Comparison of ENCODE assay signal across 13 cellular contexts in the genomic region with DNA sequence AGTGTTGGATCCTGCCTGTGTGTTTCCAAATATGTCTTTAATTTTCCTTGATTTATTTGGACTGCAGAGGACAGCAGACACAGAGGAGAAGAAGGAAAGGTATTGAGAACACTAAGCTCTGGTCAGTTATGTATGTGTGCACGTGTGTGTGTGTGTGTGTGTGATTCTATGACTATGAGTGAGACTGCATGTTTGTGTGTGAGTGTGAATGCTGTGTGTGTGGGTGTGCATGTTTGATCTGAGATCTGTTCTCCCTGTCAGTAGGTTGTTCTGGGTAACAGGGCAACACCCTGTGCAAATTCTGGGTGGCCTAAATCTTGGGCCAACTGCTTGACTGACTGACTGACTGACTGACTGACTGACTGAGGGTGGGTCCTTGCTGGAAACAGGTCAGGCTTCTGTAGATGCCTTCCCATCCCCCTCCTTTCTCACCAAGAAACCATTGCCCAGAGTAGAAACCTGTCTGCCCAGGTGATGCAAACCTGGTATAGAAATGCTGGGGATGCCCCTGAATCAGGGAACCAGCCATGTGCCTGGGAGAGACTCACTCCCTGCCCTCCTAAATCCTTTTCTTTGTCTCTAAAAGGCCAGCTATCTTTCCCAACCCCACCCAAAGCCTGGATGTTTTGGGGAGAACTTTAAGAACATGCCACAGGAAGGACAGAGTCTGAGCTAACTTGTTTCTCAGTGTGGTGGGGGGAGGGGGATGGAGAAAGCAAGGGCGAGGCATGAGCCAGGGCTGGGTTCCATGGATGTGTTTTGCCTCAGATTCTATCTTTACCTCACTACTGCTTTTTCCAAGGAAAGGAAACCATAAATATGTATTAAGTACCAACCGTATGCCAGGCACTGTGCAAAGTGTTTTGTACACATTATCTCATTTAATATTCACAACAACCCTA. TPM values are rescaled to one million over a fixed set of nuclear protein-coding genes. Genes with fewer than 3 reads are reported as not detected.
DNase-seq lines count a peak whose midpoint lies in the region; ATAC-seq and TF ChIP-seq lines count a peak whose summit lies in the region.
"Had no signal": no experiment of that assay in that cellular context is flagged by ENCODE, and none has a peak within 500 bp of the region (broad histone marks: within the 10 kb centered on the region; RNA-seq: fewer than 3 reads in every experiment).

No MANE protein-coding gene starts in this region.

- H3K27ac ChIP-seq in RWPE1 (peak overlapping the region; percentile 98), gastroesophageal sphincter (peak overlapping the region; percentile 94 to 99 (median 97)), smooth muscle cell (ENCODE audit: low read depth) (no peak overlapping the region)
- H3K27ac ChIP-seq: GM23248 had no signal

- ATAC-seq in activated CD8-positive, alpha-beta T cell treated with anti-CD3 and anti-CD28 coated beads for 36 hours, result no peak
- no peak for ATAC-seq in activated CD8-positive, alpha-beta T cell treated with anti-CD3 and anti-CD28 coated beads, Interleukin-2, amount 10 ng/mL, durations not matched to agents 7 days and 5 days
- ATAC-seq in gastroesophageal sphincter, result no peak
- ATAC-seq: A549 had no signal

- peak overlapping the region; percentile 53 for H3K27ac Mint-ChIP-seq in activated CD8-positive, alpha-beta T cell treated with anti-CD3 and anti-CD28 coated beads for 36 hours
- H3K27ac Mint-ChIP-seq in activated CD8-positive, alpha-beta T cell treated with anti-CD3 and anti-CD28 coated beads, Interleukin-2, amount 10 ng/mL, durations not matched to agents 7 days and 5 days, result no peak overlapping the region

- H4K20me1 ChIP-seq in smooth muscle cell (ENCODE audit: low read depth), result no peaks in the 10 kb centered on the region

- H3K4me3 ChIP-seq in gastroesophageal sphincter (peak overlapping the region in 1 of 2 donors; percentile 9), smooth muscle cell (no peak overlapping the region), BE2C (ENCODE audit: low read depth, low read length) (no peak overlapping the region)
- H3K4me3 ChIP-seq: A549, GM23248, spleen had no signal

- POLR2A ChIA-PET in activated CD8-positive, alpha-beta T cell treated with anti-CD3 and anti-CD28 coated beads for 36 hours (lab: Charles Lee), result interaction anchor here (0.6 to 1.6 kb wide), 5 partner anchors 36 to 199 kb away, joined by 3 to 4 read pairs (median 3); a partner anchor contains a TSS
- POLR2A ChIA-PET in activated CD8-positive, alpha-beta T cell treated with anti-CD3 and anti-CD28 coated beads, Interleukin-2, amount 10 ng/mL, durations not matched to agents 7 days and 5 days (lab: Charles Lee), result no interaction called here
- POLR2A ChIA-PET in RWPE1 (lab: Yijun Ruan, JAX; ENCODE audit: low non-redundant PET), result no interaction called here

- H3K4me3 Mint-ChIP-seq in activated CD8-positive, alpha-beta T cell treated with anti-CD3 and anti-CD28 coated beads for 36 hours, result no peak overlapping the region
- no peak overlapping the region for H3K4me3 Mint-ChIP-seq in activated CD8-positive, alpha-beta T cell treated with anti-CD3 and anti-CD28 coated beads, Interleukin-2, amount 10 ng/mL, durations not matched to agents 7 days and 5 days

- no peaks in the 10 kb centered on the region for H3K9me3 ChIP-seq in gastroesophageal sphincter
- H3K9me3 ChIP-seq in smooth muscle cell (replicated peaks; ENCODE audit: low read depth), result no peaks in the 10 kb centered on the region
- peaks cover 1% of the 10 kb centered on the region; the same call in 1 of the 2 replicates for H3K9me3 ChIP-seq in BE2C
- H3K9me3 ChIP-seq: A549, spleen had no signal

- peaks cover 79% of the 10 kb centered on the region for H3K4me1 Mint-ChIP-seq in activated CD8-positive, alpha-beta T cell treated with anti-CD3 and anti-CD28 coated beads for 36 hours (ENCODE audit: low read depth)
- H3K4me1 Mint-ChIP-seq in activated CD8-positive, alpha-beta T cell treated with anti-CD3 and anti-CD28 coated beads, Interleukin-2, amount 10 ng/mL, durations not matched to agents 7 days and 5 days (ENCODE audit: low read depth), result peaks cover 94% of the 10 kb centered on the region

- no peaks in the 10 kb centered on the region for H3K36me3 Mint-ChIP-seq in activated CD8-positive, alpha-beta T cell treated with anti-CD3 and anti-CD28 coated beads for 36 hours (ENCODE audit: low read depth)
- H3K36me3 Mint-ChIP-seq in activated CD8-positive, alpha-beta T cell treated with anti-CD3 and anti-CD28 coated beads, Interleukin-2, amount 10 ng/mL, durations not matched to agents 7 days and 5 days (ENCODE audit: low read depth), result no peaks in the 10 kb centered on the region

- 28 to 29% methylated on average over 2 of the region's 3 CpGs for WGBS in gastroesophageal sphincter (ENCODE audit: low coverage in 1 of 2), 2 donors
- 86% methylated on average over 3 of the region's 3 CpGs for WGBS in smooth muscle cell (ENCODE audit: low lambda C conversion rate)

- H3K9ac ChIP-seq in smooth muscle cell (ENCODE audit: low read depth), result no peak overlapping the region
- H3K9ac ChIP-seq: GM23248 had no signal

- H3K36me3 ChIP-seq in gastroesophageal sphincter (no peaks in the 10 kb centered on the region), smooth muscle cell (ENCODE audit: low read depth) (no peaks in the 10 kb centered on the region), BE2C (no peaks in the 10 kb centered on the region)
- H3K36me3 ChIP-seq: spleen had no signal

- H3K4me2 ChIP-seq in smooth muscle cell, result peak overlapping the region; percentile 29
- H3K4me2 ChIP-seq: A549 had no signal

- CTCF ChIA-PET in activated CD8-positive, alpha-beta T cell treated with anti-CD3 and anti-CD28 coated beads for 36 hours (lab: Charles Lee), result interaction anchor here (1.1 kb wide), 1 partner anchor 29 kb away, joined by 5 read pairs; no protein-coding TSS in a partner anchor
- CTCF ChIA-PET in activated CD8-positive, alpha-beta T cell treated with anti-CD3 and anti-CD28 coated beads, Interleukin-2, amount 10 ng/mL, durations not matched to agents 7 days and 5 days (lab: Charles Lee), result interaction anchor here (1.0 to 9.9 kb wide), 5 partner anchors 7 to 87 kb away, joined by 4 to 156 read pairs (median 6); no protein-coding TSS in a partner anchor
- CTCF ChIA-PET in RWPE1 (lab: Yijun Ruan, JAX), result no interaction called here

- intact Hi-C loops in activated CD8-positive, alpha-beta T cell treated with anti-CD3 and anti-CD28 coated beads for 36 hours (cut with micrococcal nuclease), result no loop called here

- no peaks in the 10 kb centered on the region for H3K27me3 Mint-ChIP-seq in activated CD8-positive, alpha-beta T cell treated with anti-CD3 and anti-CD28 coated beads for 36 hours
- H3K27me3 Mint-ChIP-seq in activated CD8-positive, alpha-beta T cell treated with anti-CD3 and anti-CD28 coated beads, Interleukin-2, amount 10 ng/mL, durations not matched to agents 7 days and 5 days (ENCODE audit: low read depth), result no peaks in the 10 kb centered on the region

- no peak for TF ChIP-seq EP300 in gastroesophageal sphincter (IDR thresholded peaks at IDR 0.05)

- peaks cover 4% of the 10 kb centered on the region for H3K79me2 ChIP-seq in smooth muscle cell (ENCODE audit: low read depth)

- TF ChIP-seq POLR2A in gastroesophageal sphincter (IDR thresholded peaks at IDR 0.05), result no peak

- H2AFZ ChIP-seq in smooth muscle cell (ENCODE audit: low read depth), result no peak overlapping the region
- H2AFZ ChIP-seq: GM23248 had no signal

- peaks cover 27 to 91% (median 77%) of the 10 kb centered on the region in 3 donors for H3K4me1 ChIP-seq in gastroesophageal sphincter
- H3K4me1 ChIP-seq in smooth muscle cell (ENCODE audit: low read depth), result peaks cover 30% of the 10 kb centered on the region
- peaks cover 3% of the 10 kb centered on the region for H3K4me1 ChIP-seq in BE2C

- H3F3A ChIP-seq in smooth muscle cell (ENCODE audit: low read depth), result peaks cover 18% of the 10 kb centered on the region

- DNase-seq in activated CD8-positive, alpha-beta T cell treated with anti-CD3 and anti-CD28 coated beads for 36 hours, result peak; percentile 58
- no peak for DNase-seq in activated CD8-positive, alpha-beta T cell treated with anti-CD3 and anti-CD28 coated beads, Interleukin-2, amount 10 ng/mL, durations not matched to agents 7 days and 5 days
- DNase-seq in RWPE1 (ENCODE audit: low spot score) (no peak), smooth muscle cell (lab: John Stamatoyannopoulos, UW; ENCODE audit: unreplicated experiment) (no peak), mucosa of gallbladder (ENCODE audit: low spot score) (no peak), BE2C (no peak)
- no peak for DNase-seq in effector CD4-positive, alpha-beta T cell
- DNase-seq: activated CD4-positive, alpha-beta T cell treated with anti-CD3 and anti-CD28 coated beads, Interleukin-2, amount 50 U/mL, for 1 hour; GM23248; SHP77 treated with DMSO at 0.1 percent for 48 hours; spleen had no signal

- no peaks in the 10 kb centered on the region for H3K27me3 ChIP-seq in gastroesophageal sphincter
- H3K27me3 ChIP-seq in smooth muscle cell (ENCODE audit: low read depth), result no peaks in the 10 kb centered on the region
- H3K27me3 ChIP-seq in BE2C, result no peaks in the 10 kb centered on the region
- H3K27me3 ChIP-seq: spleen had no signal

- no peaks in the 10 kb centered on the region for H3K9me3 Mint-ChIP-seq in activated CD8-positive, alpha-beta T cell treated with anti-CD3 and anti-CD28 coated beads for 36 hours
- H3K9me3 Mint-ChIP-seq in activated CD8-positive, alpha-beta T cell treated with anti-CD3 and anti-CD28 coated beads, Interleukin-2, amount 10 ng/mL, durations not matched to agents 7 days and 5 days (ENCODE audit: insufficient read depth), result no peaks in the 10 kb centered on the region

- no peak for TF ChIP-seq CTCF in activated CD8-positive, alpha-beta T cell treated with anti-CD3 and anti-CD28 coated beads for 36 hours (IDR thresholded peaks at IDR 0.05)
- TF ChIP-seq CTCF in RWPE1 (conservative IDR thresholded peaks at IDR 0.05; ENCODE audit: low read depth) (no peak), gastroesophageal sphincter (IDR thresholded peaks at IDR 0.05) (no peak), smooth muscle cell (IDR thresholded peaks at IDR 0.05; ENCODE audit: borderline replicate concordance, insufficient read depth, poor library complexity, severe bottlenecking) (no peak), BE2C (IDR thresholded peaks at IDR 0.05; ENCODE audit: low read depth, low read length) (no peak)

RNA-seq across cellular contexts. Expression of a gene that starts 4.4 kb away (rescaled TPM):
- 1 to 10 TPM; 6.0 to 6.5 TPM for total RNA-seq in activated CD8-positive, alpha-beta T cell treated with anti-CD3 and anti-CD28 coated beads for 36 hours
- 1 to 10 TPM; 4.1 to 4.9 TPM for total RNA-seq in activated CD8-positive, alpha-beta T cell treated with anti-CD3 and anti-CD28 coated beads, Interleukin-2, amount 10 ng/mL, durations not matched to agents 7 days and 5 days
- total RNA-seq in gastroesophageal sphincter, result 10 to 100 TPM in 3 of 4 donors, 1 to 10 TPM in 1; 1.5 to 20.4 (median 18.3) TPM
- total RNA-seq in smooth muscle cell, result 6.0 and 12.5 TPM in 2 replicates
- 18.4 and 19.5 TPM in 2 replicates for polyA plus RNA-seq in smooth muscle cell
- total RNA-seq in mucosa of gallbladder, result 34.7 TPM
- 24.5 TPM for polyA plus RNA-seq in BE2C (2012; ENCODE audit: insufficient read depth, insufficient read length, low read depth)

RNA-seq across cellular contexts. Expression of a gene that starts 16.9 kb away (rescaled TPM):
- 10 to 100 TPM; 69.0 to 70.1 TPM for total RNA-seq in activated CD8-positive, alpha-beta T cell treated with anti-CD3 and anti-CD28 coated beads for 36 hours
- 10 to 100 TPM; 80.5 to 83.2 TPM for total RNA-seq in activated CD8-positive, alpha-beta T cell treated with anti-CD3 and anti-CD28 coated beads, Interleukin-2, amount 10 ng/mL, durations not matched to agents 7 days and 5 days
- 100 to 1,000 TPM in 1 of 4 donors, 10 to 100 TPM in 3; 67.0 to 107 (median 88.1) TPM for total RNA-seq in gastroesophageal sphincter
- total RNA-seq in smooth muscle cell, result 74.9 and 79.0 TPM in 2 replicates
- polyA plus RNA-seq in smooth muscle cell, result 24.6 and 26.0 TPM in 2 replicates
- 90.9 TPM for total RNA-seq in mucosa of gallbladder
- polyA plus RNA-seq in BE2C (2012; ENCODE audit: insufficient read depth, insufficient read length, low read depth), result 119 TPM

RNA-seq across cellular contexts. Expression of a gene that starts 35.5 kb away (rescaled TPM):
- total RNA-seq in activated CD8-positive, alpha-beta T cell treated with anti-CD3 and anti-CD28 coated beads for 36 hours, result 10 to 100 TPM; 75.1 to 75.6 TPM
- 10 to 100 TPM; 66.2 to 67.7 TPM for total RNA-seq in activated CD8-positive, alpha-beta T cell treated with anti-CD3 and anti-CD28 coated beads, Interleukin-2, amount 10 ng/mL, durations not matched to agents 7 days and 5 days
- total RNA-seq in gastroesophageal sphincter (100 to 1,000 TPM in 1 of 4 donors, 10 to 100 TPM in 3; 63.1 to 114 (median 89.1) TPM), smooth muscle cell (25.6 and 33.3 TPM in 2 replicates), mucosa of gallbladder (78.5 TPM)
- 54.2 and 59.5 TPM in 2 replicates for polyA plus RNA-seq in smooth muscle cell
- 128 TPM for polyA plus RNA-seq in BE2C (2012; ENCODE audit: insufficient read depth, insufficient read length, low read depth)

RNA-seq across cellular contexts. Expression of a gene that starts 42.1 kb away (rescaled TPM):
- 10 to 100 TPM; 11.1 to 13.8 TPM for total RNA-seq in activated CD8-positive, alpha-beta T cell treated with anti-CD3 and anti-CD28 coated beads for 36 hours
- total RNA-seq in activated CD8-positive, alpha-beta T cell treated with anti-CD3 and anti-CD28 coated beads, Interleukin-2, amount 10 ng/mL, durations not matched to agents 7 days and 5 days, result 1 to 10 TPM; 8.7 to 9.7 TPM
- total RNA-seq in gastroesophageal sphincter (100 to 1,000 TPM in 2 of 4 donors, 10 to 100 TPM in 2; 84.8 to 133 (median 102) TPM), smooth muscle cell (15.6 and 25.4 TPM in 2 replicates), mucosa of gallbladder (78.7 TPM)
- polyA plus RNA-seq in smooth muscle cell, result 17.6 and 21.2 TPM in 2 replicates
- polyA plus RNA-seq in BE2C (2012; ENCODE audit: insufficient read depth, insufficient read length, low read depth), result 233 TPM

RNA-seq across cellular contexts. Expression of a gene that starts 50.6 kb away (rescaled TPM):
- 10 to 100 TPM; 90.2 to 96.4 TPM for total RNA-seq in activated CD8-positive, alpha-beta T cell treated with anti-CD3 and anti-CD28 coated beads for 36 hours
- total RNA-seq in activated CD8-positive, alpha-beta T cell treated with anti-CD3 and anti-CD28 coated beads, Interleukin-2, amount 10 ng/mL, durations not matched to agents 7 days and 5 days, result 10 to 100 TPM; 93.4 to 96.7 TPM
- 10 to 100 TPM; 42.1 to 57.9 (median 50.3) TPM for total RNA-seq in gastroesophageal sphincter
- 68.2 and 76.9 TPM in 2 replicates for total RNA-seq in smooth muscle cell
- 74.9 and 77.2 TPM in 2 replicates for polyA plus RNA-seq in smooth muscle cell
- 74.2 TPM for total RNA-seq in mucosa of gallbladder
- polyA plus RNA-seq in BE2C (2012; ENCODE audit: insufficient read depth, insufficient read length, low read depth), result 173 TPM
